In the genomic region with DNA sequence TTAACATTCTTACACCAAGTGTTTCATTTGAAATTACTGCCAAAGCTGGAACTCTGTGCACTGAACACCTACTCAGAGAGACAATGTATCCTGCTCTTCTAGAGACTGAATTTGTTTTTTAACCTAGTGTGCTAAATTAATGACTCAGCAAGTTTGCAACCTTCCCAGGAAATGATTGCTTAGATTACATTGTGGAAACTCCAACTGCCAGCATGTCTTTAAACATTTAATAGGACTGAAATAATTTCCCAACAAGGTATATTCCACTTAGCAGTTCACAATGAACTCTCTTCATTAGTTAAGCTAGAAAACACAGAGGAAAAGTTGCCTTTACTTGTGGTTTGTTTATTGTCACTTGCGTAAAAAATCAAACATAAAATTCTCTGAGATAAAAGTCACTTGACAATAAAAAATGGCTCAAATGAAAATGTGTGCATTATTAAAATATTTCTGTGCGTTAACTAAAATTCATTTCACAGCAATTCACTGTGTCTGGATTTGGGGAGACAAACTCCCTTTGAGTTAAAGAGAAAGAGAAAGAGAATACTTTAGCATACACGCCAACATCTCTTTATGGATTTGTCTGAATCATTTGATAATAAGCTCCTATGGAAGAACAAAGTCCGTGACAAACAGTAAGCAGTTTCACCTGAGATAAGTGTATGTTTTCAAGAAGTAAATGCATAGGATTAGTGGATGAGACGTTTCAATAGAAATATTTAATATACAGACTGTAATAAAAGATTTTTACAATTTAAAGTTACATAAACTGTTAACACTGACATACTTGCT, we compare ENCODE assay signal across 15 cellular contexts.
DNase-seq lines count a peak whose midpoint lies in the region; ATAC-seq and TF ChIP-seq lines count a peak whose summit lies in the region.
"Had no signal": no experiment of that assay in that cellular context is flagged by ENCODE, and none has a peak within 500 bp of the region (broad histone marks: within the 10 kb centered on the region; RNA-seq: fewer than 3 reads in every experiment).

No MANE protein-coding gene starts in this region.

- peaks cover 30% of the 10 kb centered on the region for H3K9me3 Mint-ChIP-seq in mesothelial cell of epicardium
- peaks cover 13% of the 10 kb centered on the region for H3K9me3 Mint-ChIP-seq in activated CD4-positive, alpha-beta T cell treated with anti-CD3 and anti-CD28 coated beads for 36 hours (ENCODE audit: low read depth)

- POLR2A ChIA-PET in activated CD4-positive, alpha-beta T cell treated with anti-CD3 and anti-CD28 coated beads for 36 hours (lab: Charles Lee): no interaction called here

- H3K27ac Mint-ChIP-seq in mesothelial cell of epicardium: peak overlapping the region; percentile 27
- no peak overlapping the region for H3K27ac Mint-ChIP-seq in activated CD4-positive, alpha-beta T cell treated with anti-CD3 and anti-CD28 coated beads for 36 hours
- H3K27ac Mint-ChIP-seq: immature natural killer cell; T-helper 1 cell treated with Interleukin-12 subunit alpha and Interleukin-12 subunit beta and Interleukin-4 antibody, amounts not matched to agents 30 μg/mL and 1 μg/mL, for 36 hours had no signal

- peaks cover 25% of the 10 kb centered on the region for H3K36me3 Mint-ChIP-seq in mesothelial cell of epicardium
- no peaks in the 10 kb centered on the region for H3K36me3 Mint-ChIP-seq in activated CD4-positive, alpha-beta T cell treated with anti-CD3 and anti-CD28 coated beads for 36 hours (ENCODE audit: low read depth)

- no peaks in the 10 kb centered on the region for H3K4me1 ChIP-seq in foreskin keratinocyte

- TF ChIP-seq CTCF in mesothelial cell of epicardium (IDR thresholded peaks at IDR 0.05; ENCODE audit: unreplicated experiment) (no peak), foreskin keratinocyte (conservative IDR thresholded peaks at IDR 0.05) (no peak)

- H3K4me3 Mint-ChIP-seq in mesothelial cell of epicardium: no peak overlapping the region
- no peak overlapping the region for H3K4me3 Mint-ChIP-seq in activated CD4-positive, alpha-beta T cell treated with anti-CD3 and anti-CD28 coated beads for 36 hours
- H3K4me3 Mint-ChIP-seq: immature natural killer cell; T-helper 1 cell treated with Interleukin-12 subunit alpha and Interleukin-12 subunit beta and Interleukin-4 antibody, amounts not matched to agents 30 μg/mL and 1 μg/mL, for 36 hours had no signal

- no peaks in the 10 kb centered on the region for H3K27me3 Mint-ChIP-seq in mesothelial cell of epicardium (ENCODE audit: low read depth)
- H3K27me3 Mint-ChIP-seq in activated CD4-positive, alpha-beta T cell treated with anti-CD3 and anti-CD28 coated beads for 36 hours: no peaks in the 10 kb centered on the region

- no peak for ATAC-seq in activated CD4-positive, alpha-beta T cell treated with anti-CD3 and anti-CD28 coated beads for 36 hours
- no peak for ATAC-seq in foreskin keratinocyte
- ATAC-seq: esophagus mucosa, right cardiac atrium had no signal

- peaks cover 17% of the 10 kb centered on the region for H3K4me1 Mint-ChIP-seq in mesothelial cell of epicardium
- no peaks in the 10 kb centered on the region for H3K4me1 Mint-ChIP-seq in activated CD4-positive, alpha-beta T cell treated with anti-CD3 and anti-CD28 coated beads for 36 hours
- H3K4me1 Mint-ChIP-seq: immature natural killer cell had no signal

- CTCF ChIA-PET in activated CD4-positive, alpha-beta T cell treated with anti-CD3 and anti-CD28 coated beads for 36 hours (lab: Charles Lee): no interaction called here

- H3K27ac ChIP-seq in foreskin keratinocyte: no peak overlapping the region

- intact Hi-C loops in activated CD4-positive, alpha-beta T cell treated with anti-CD3 and anti-CD28 coated beads for 36 hours (cut with DNase I, micrococcal nuclease): no loop called here

- peak; percentile 5 for DNase-seq in ELR (ENCODE audit: low read depth)
- DNase-seq in NCI-H226: peak; percentile 6
- DNase-seq in dedifferentiated amniotic fluid mesenchymal stem cell (ENCODE audit: extremely low spot score): peak; percentile 46
- no peak for DNase-seq in mesothelial cell of epicardium (ENCODE audit: low spot score in 2 of 2, unreplicated experiment in 2 of 2)
- no peak for DNase-seq in activated CD4-positive, alpha-beta T cell treated with anti-CD3 and anti-CD28 coated beads for 36 hours
- no peak for DNase-seq in activated CD8-positive, alpha-beta memory T cell treated with anti-CD3 and anti-CD28 coated beads for 24 hours
- DNase-seq in foreskin keratinocyte: no peak
- no peak for DNase-seq in anterior cingulate cortex (lab: John Stamatoyannopoulos, UW)
- DNase-seq: activated CD4-positive, alpha-beta T cell treated with anti-CD3 and anti-CD28 coated beads, Interleukin-2, amount 50 U/mL, for 4 hours; activated effector memory CD4-positive, alpha-beta T cell treated with anti-CD3 and anti-CD28 coated beads, Interleukin-2, amount 50 U/mL, for 16 hours; immature natural killer cell; NCI-H2081 treated with DMSO at 0.1 percent for 48 hours; right cardiac atrium had no signal

- no peaks in the 10 kb centered on the region for H3K27me3 ChIP-seq in foreskin keratinocyte

Comparison
In these comparisons a context has a peak if more than half of its experiments do, and no peak if none do; other contexts are left out.
1. DNase-seq: peak in ELR (single experiment), NCI-H226 (single experiment) and dedifferentiated amniotic fluid mesenchymal stem cell (single experiment); none in mesothelial cell of epicardium (0 of 2), activated CD4-positive, alpha-beta T cell treated with anti-CD3 and anti-CD28 coated beads for 36 hours (single experiment), activated CD8-positive, alpha-beta memory T cell treated with anti-CD3 and anti-CD28 coated beads for 24 hours (single experiment), foreskin keratinocyte (0 of 2) and anterior cingulate cortex (0 of 58).